In the genomic region with DNA sequence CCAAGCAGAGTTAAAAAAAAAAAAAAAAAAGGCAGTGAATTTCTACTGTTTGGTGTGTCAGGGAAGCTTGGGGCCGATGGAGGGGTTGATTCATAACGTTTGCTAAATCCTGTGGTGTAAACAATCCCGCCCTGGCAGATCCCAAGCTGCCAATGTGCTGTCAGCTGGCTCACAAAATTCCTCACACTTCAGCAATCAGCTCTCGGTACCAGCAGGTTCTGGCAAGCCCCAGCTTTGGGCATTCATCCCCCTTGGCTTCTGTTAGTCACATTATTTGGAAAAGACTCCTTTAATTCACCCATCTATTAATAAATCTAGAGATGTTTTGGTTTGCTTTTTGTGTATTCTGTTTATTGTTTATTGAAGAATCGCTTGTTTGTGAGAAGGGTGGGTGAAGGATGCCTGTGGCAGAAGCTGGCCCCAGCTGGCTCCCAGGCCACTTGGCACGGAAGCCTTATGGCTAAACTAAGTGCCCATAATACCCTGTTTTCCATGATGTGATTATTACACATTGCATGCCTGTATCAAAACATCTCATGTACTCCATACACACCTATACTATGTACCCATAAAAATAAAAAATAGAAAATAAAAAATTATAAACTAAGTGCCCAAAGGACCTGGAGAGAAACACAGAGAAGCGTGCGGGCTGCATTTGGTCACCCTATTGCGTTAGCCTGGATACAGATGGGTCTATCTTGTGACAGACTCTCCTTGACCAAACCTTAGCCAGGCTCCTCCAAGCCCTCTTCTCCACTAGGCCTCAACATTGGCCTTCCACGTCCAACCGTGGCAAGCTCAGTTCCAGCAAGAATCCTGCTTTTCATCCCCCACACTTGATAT, we compare ENCODE assay signal across 10 cellular contexts.
DNase-seq lines count a peak whose midpoint lies in the region; ATAC-seq and TF ChIP-seq lines count a peak whose summit lies in the region.
"Had no signal": no experiment of that assay in that cellular context is flagged by ENCODE, and none has a peak within 500 bp of the region (broad histone marks: within the 10 kb centered on the region; RNA-seq: fewer than 3 reads in every experiment).

No MANE protein-coding gene starts in this region.

- H3K27ac Mint-ChIP-seq in activated T-helper 1 cell treated with anti-CD3 and anti-CD28 coated beads, Interleukin-12 subunit alpha, Interleukin-12 subunit beta, Interleukin-2, Interleukin-4 antibody, amounts not matched to agents 30 ng/mL and 10 ng/mL and 1 ng/mL, durations not matched to agents 14 hours and 24 hours and 36 hours, result no peak overlapping the region
- H3K27ac Mint-ChIP-seq: T-cell had no signal

- no peaks in the 10 kb centered on the region for H3K4me1 Mint-ChIP-seq in activated T-helper 1 cell treated with anti-CD3 and anti-CD28 coated beads, Interleukin-12 subunit alpha, Interleukin-12 subunit beta, Interleukin-2, Interleukin-4 antibody, amounts not matched to agents 30 ng/mL and 10 ng/mL and 1 ng/mL, durations not matched to agents 14 hours and 24 hours and 36 hours (ENCODE audit: low read depth)
- H3K4me1 Mint-ChIP-seq: T-cell had no signal

- H3K27me3 Mint-ChIP-seq in activated T-helper 1 cell treated with anti-CD3 and anti-CD28 coated beads, Interleukin-12 subunit alpha, Interleukin-12 subunit beta, Interleukin-2, Interleukin-4 antibody, amounts not matched to agents 30 ng/mL and 10 ng/mL and 1 ng/mL, durations not matched to agents 14 hours and 24 hours and 36 hours (ENCODE audit: insufficient read depth), result no peaks in the 10 kb centered on the region
- H3K27me3 Mint-ChIP-seq: T-cell had no signal

- peaks cover 17 to 34% (median 22%) of the 10 kb centered on the region in 4 donors for H3K4me1 ChIP-seq in upper lobe of left lung

- DNase-seq in NCI-H1694 treated with DMSO at 0.1 percent for 48 hours (lab: John Stamatoyannopoulos, UW) (peak; percentile 92), epithelial cell of prostate (ENCODE audit: low read depth, low spot score) (peak; percentile 89), medulla oblongata (ENCODE audit: extremely low spot score) (peak; percentile 82), upper lobe of left lung (peak; percentile 18 to 20), NCI-H2081 treated with DMSO at 0.1 percent for 48 hours (lab: John Stamatoyannopoulos, UW) (no peak), left colon (no peak)
- no peak for DNase-seq in activated T-helper 1 cell treated with anti-CD3 and anti-CD28 coated beads, Interleukin-12 subunit alpha, Interleukin-12 subunit beta, Interleukin-2, Interleukin-4 antibody, amounts not matched to agents 30 ng/mL and 10 ng/mL and 1 ng/mL, durations not matched to agents 14 hours and 24 hours and 36 hours (ENCODE audit: low spot score)
- DNase-seq: NCI-H446, T-cell had no signal

- intact Hi-C loops in left colon (cut with DNase I, micrococcal nuclease), result no loop called here
- intact Hi-C loops in activated T-helper 1 cell treated with anti-CD3 and anti-CD28 coated beads, Interleukin-12 subunit alpha, Interleukin-12 subunit beta, Interleukin-2, Interleukin-4 antibody, amounts not matched to agents 30 ng/mL and 10 ng/mL and 1 ng/mL, durations not matched to agents 14 hours and 24 hours and 36 hours (cut with micrococcal nuclease), result no loop called here

- no peaks in the 10 kb centered on the region for H3K36me3 Mint-ChIP-seq in activated T-helper 1 cell treated with anti-CD3 and anti-CD28 coated beads, Interleukin-12 subunit alpha, Interleukin-12 subunit beta, Interleukin-2, Interleukin-4 antibody, amounts not matched to agents 30 ng/mL and 10 ng/mL and 1 ng/mL, durations not matched to agents 14 hours and 24 hours and 36 hours (ENCODE audit: low read depth)
- H3K36me3 Mint-ChIP-seq: T-cell had no signal

- no peak for TF ChIP-seq POLR2A in upper lobe of left lung (IDR thresholded peaks at IDR 0.05)

- WGBS in upper lobe of left lung, 2 donors, result 64 to 69% methylated on average over 11 of the region's 11 CpGs

- TF ChIP-seq EP300 in upper lobe of left lung (IDR thresholded peaks at IDR 0.05), result no peak

- no peak overlapping the region for H3K4me3 Mint-ChIP-seq in activated T-helper 1 cell treated with anti-CD3 and anti-CD28 coated beads, Interleukin-12 subunit alpha, Interleukin-12 subunit beta, Interleukin-2, Interleukin-4 antibody, amounts not matched to agents 30 ng/mL and 10 ng/mL and 1 ng/mL, durations not matched to agents 14 hours and 24 hours and 36 hours
- H3K4me3 Mint-ChIP-seq: T-cell had no signal

- H3K27me3 ChIP-seq in upper lobe of left lung, result no peaks in the 10 kb centered on the region
- H3K27me3 ChIP-seq: neutrophil had no signal

- no peak overlapping the region for H3K27ac ChIP-seq in epithelial cell of prostate
- peak overlapping the region in 3 of 4 donors; percentile 30 to 59 (median 33) for H3K27ac ChIP-seq in upper lobe of left lung
- H3K27ac ChIP-seq: neutrophil had no signal

- no peak overlapping the region for H3K4me3 ChIP-seq in upper lobe of left lung

- TF ChIP-seq CTCF in upper lobe of left lung (IDR thresholded peaks at IDR 0.05), result no peak

- H3K9me3 ChIP-seq in upper lobe of left lung, result no peaks in the 10 kb centered on the region
- H3K9me3 ChIP-seq: neutrophil had no signal

- ATAC-seq in upper lobe of left lung (ENCODE audit: low FRiP score in 2 of 2), result no peak
- ATAC-seq in left colon, result no peak
- ATAC-seq: T-cell had no signal

- no peaks in the 10 kb centered on the region for H3K36me3 ChIP-seq in upper lobe of left lung
- H3K36me3 ChIP-seq: neutrophil had no signal

- no peaks in the 10 kb centered on the region for H3K9me3 Mint-ChIP-seq in activated T-helper 1 cell treated with anti-CD3 and anti-CD28 coated beads, Interleukin-12 subunit alpha, Interleukin-12 subunit beta, Interleukin-2, Interleukin-4 antibody, amounts not matched to agents 30 ng/mL and 10 ng/mL and 1 ng/mL, durations not matched to agents 14 hours and 24 hours and 36 hours

Comparison
In these comparisons a context has a peak if more than half of its experiments do, and no peak if none do; other contexts are left out.
1. DNase-seq: peak in NCI-H1694 treated with DMSO at 0.1 percent for 48 hours (single experiment), epithelial cell of prostate (single experiment), medulla oblongata (single experiment) and upper lobe of left lung (2 of 2); none in NCI-H2081 treated with DMSO at 0.1 percent for 48 hours (single experiment), left colon (0 of 2) and activated T-helper 1 cell treated with anti-CD3 and anti-CD28 coated beads, Interleukin-12 subunit alpha, Interleukin-12 subunit beta, Interleukin-2, Interleukin-4 antibody, amounts not matched to agents 30 ng/mL and 10 ng/mL and 1 ng/mL, durations not matched to agents 14 hours and 24 hours and 36 hours (single experiment).